8 cellular contexts compared by ENCODE assay signal in the genomic region with DNA sequence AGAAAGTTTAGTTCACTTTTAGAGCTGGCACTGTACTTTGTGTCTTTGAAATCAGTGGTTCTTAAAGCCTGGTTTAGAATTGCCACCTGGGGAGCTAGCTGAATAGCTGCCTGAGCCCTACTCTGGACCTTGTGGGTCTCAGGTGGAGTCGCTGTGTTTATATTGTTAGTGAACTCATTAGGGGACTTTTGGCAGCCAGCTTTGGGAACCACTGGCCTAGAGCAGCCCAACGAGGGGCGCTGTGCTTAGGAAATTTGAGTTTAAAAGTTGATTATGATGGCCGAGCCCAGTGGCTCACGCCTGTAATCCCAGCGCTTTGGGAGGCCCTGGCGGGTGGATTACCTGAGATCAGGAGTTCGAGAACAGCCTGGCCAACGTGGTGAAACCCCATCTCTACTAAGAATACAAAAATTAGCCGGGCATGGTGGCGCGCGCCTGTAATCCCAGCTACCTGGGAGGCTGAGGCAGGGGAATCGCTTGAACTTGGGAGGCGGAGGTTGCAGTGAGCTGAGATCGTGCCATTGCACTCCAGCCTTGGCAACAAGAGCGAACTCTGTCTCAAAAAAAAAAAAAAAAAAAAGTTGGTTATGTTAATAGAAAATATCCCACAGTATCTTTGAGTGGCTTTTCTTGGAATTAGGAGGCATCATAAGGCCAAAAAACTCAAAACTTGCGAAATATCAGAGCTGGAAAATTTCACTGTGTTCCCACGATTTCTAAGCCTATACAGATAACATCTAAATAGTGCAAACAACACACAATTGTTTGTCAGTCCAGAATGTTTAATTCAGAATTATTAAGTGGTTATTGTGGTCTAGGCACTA. TPM values are rescaled to one million over a fixed set of nuclear protein-coding genes. Genes with fewer than 3 reads are reported as not detected.
A peak's percentile ranks its signal among the peaks of the same experiment; 100 is the strongest.
DNase-seq lines count a peak whose midpoint lies in the region; ATAC-seq and TF ChIP-seq lines count a peak whose summit lies in the region.

No MANE protein-coding gene starts in this region.

- H2AFZ ChIP-seq in trophoblast cell (ENCODE audit: insufficient read depth, low read length, poor library complexity), result peak overlapping the region; percentile 85

- peaks cover 18% of the 10 kb centered on the region for H3K36me3 Mint-ChIP-seq in activated CD4-positive, alpha-beta T cell treated with anti-CD3 and anti-CD28 coated beads for 36 hours (ENCODE audit: low read depth)
- H3K36me3 Mint-ChIP-seq in WTC11, result peaks cover 2% of the 10 kb centered on the region; the same call in 1 of the 2 replicates

- peaks cover 7% of the 10 kb centered on the region for H3K79me1 ChIP-seq in trophoblast cell (ENCODE audit: low read length)

- intact Hi-C loops in activated CD4-positive, alpha-beta T cell treated with anti-CD3 and anti-CD28 coated beads for 36 hours (cut with DNase I, micrococcal nuclease), result loop anchor here (1.0 to 5.0 kb wide), 6 partner anchors 13 to 1909 kb away; partner anchors contain the start of genes BDP1 (in 2 of the 2) and BTF3 (in 1 of the 2)

- peak; percentile 35 for DNase-seq in activated CD4-positive, alpha-beta T cell treated with anti-CD3 and anti-CD28 coated beads for 36 hours
- DNase-seq in activated CD4-positive, alpha-beta T cell treated with anti-CD3 and anti-CD28 coated beads for 1 hour, result no peak
- peak; percentile 13 for DNase-seq in WTC11 (ENCODE audit: low spot score)
- DNase-seq in fibroblast of mammary gland (ENCODE audit: low read depth), result no peak
- DNase-seq in trophoblast cell, result no peak
- no peak for DNase-seq in NCI-H345 treated with DMSO at 0.1 percent for 48 hours (lab: John Stamatoyannopoulos, UW; ENCODE audit: unreplicated experiment)
- DNase-seq in cerebellum (ENCODE audit: low spot score), result no peak

- peak overlapping the region; percentile 80 for H3K4me3 Mint-ChIP-seq in activated CD4-positive, alpha-beta T cell treated with anti-CD3 and anti-CD28 coated beads for 36 hours
- H3K4me3 Mint-ChIP-seq in WTC11, result peak overlapping the region; percentile 91

- H3K4me2 ChIP-seq in trophoblast cell (ENCODE audit: low read length), result peak overlapping the region; percentile 68

- no peak overlapping the region for H2BK120ac ChIP-seq in trophoblast cell (ENCODE audit: insufficient read depth, low read length, poor library complexity)

- no peaks in the 10 kb centered on the region for H3K36me3 ChIP-seq in trophoblast cell (ENCODE audit: control insufficient read depth in 1 of 2, insufficient read depth in 2 of 2, low read length in 2 of 2)

- TF ChIP-seq CTCF in WTC11 (IDR thresholded peaks at IDR 0.05), result no peak
- TF ChIP-seq CTCF in fibroblast of mammary gland (conservative IDR thresholded peaks at IDR 0.05; ENCODE audit: control insufficient read depth, insufficient read depth, low read depth, low read length), result no peak

- peak overlapping the region; percentile 74 for H4K91ac ChIP-seq in trophoblast cell (ENCODE audit: low read depth, low read length)

- peak; percentile 2 for ATAC-seq in activated CD4-positive, alpha-beta T cell treated with anti-CD3 and anti-CD28 coated beads for 36 hours
- ATAC-seq in HG02938 (IDR thresholded peaks at IDR 0.05; ENCODE audit: unreplicated experiment) (peak; percentile 1), WTC11 (peak; percentile 8)

- WGBS in trophoblast cell (ENCODE audit: extremely low coverage, insufficient coverage, insufficient read length), result no CpG with 5 or more reads among the region's 19 CpGs

- peak overlapping the region; percentile 69 for H3K9ac ChIP-seq in trophoblast cell (ENCODE audit: low read length)

- no peak overlapping the region for H3K14ac ChIP-seq in trophoblast cell (ENCODE audit: low read length)

- no peak overlapping the region for H3K18ac ChIP-seq in trophoblast cell (ENCODE audit: low read length)

- no peaks in the 10 kb centered on the region for H3K9me3 ChIP-seq in trophoblast cell (ENCODE audit: insufficient read depth, low read depth, low read length)

- peak overlapping the region; percentile 61 for H3K27ac ChIP-seq in trophoblast cell (ENCODE audit: low read depth, low read length)

- H3K79me2 ChIP-seq in trophoblast cell (ENCODE audit: control insufficient read depth, insufficient read depth, low read length, poor library complexity), result peaks cover 5% of the 10 kb centered on the region

- no peaks in the 10 kb centered on the region for H3K27me3 ChIP-seq in trophoblast cell (ENCODE audit: insufficient read depth, low read length)

- CTCF ChIA-PET in activated CD4-positive, alpha-beta T cell treated with anti-CD3 and anti-CD28 coated beads for 36 hours (lab: Charles Lee), result interaction anchor here (0.6 to 2.7 kb wide), 4 partner anchors 13 to 112 kb away, joined by 3 to 15 read pairs (median 3); no protein-coding TSS in a partner anchor
- CTCF ChIA-PET in WTC11 (lab: Charles Lee), result interaction anchor here (1.4 to 2.6 kb wide), 3 partner anchors 13 to 112 kb away, joined by 5 to 27 read pairs (median 7); no protein-coding TSS in a partner anchor

- no peak overlapping the region for H3K23ac ChIP-seq in trophoblast cell (ENCODE audit: low read length)

- H2BK12ac ChIP-seq in trophoblast cell (ENCODE audit: low read length), result no peak overlapping the region

- no peaks in the 10 kb centered on the region for H3K9me3 Mint-ChIP-seq in activated CD4-positive, alpha-beta T cell treated with anti-CD3 and anti-CD28 coated beads for 36 hours (ENCODE audit: low read depth)
- peaks cover 4% of the 10 kb centered on the region for H3K9me3 Mint-ChIP-seq in WTC11

- POLR2A ChIA-PET in activated CD4-positive, alpha-beta T cell treated with anti-CD3 and anti-CD28 coated beads for 36 hours (lab: Charles Lee), result interaction anchor here (0.6 to 2.7 kb wide), 3 partner anchors 13 to 732 kb away, joined by 3 to 19 read pairs (median 6); partner anchors contain the start of genes MRPS27 and PTCD2
- POLR2A ChIA-PET in WTC11 (lab: Charles Lee), result interaction anchor here (1.0 kb wide), 2 partner anchors 13 kb away, joined by 3 read pairs; no protein-coding TSS in a partner anchor

- no peaks in the 10 kb centered on the region for H3K27me3 Mint-ChIP-seq in activated CD4-positive, alpha-beta T cell treated with anti-CD3 and anti-CD28 coated beads for 36 hours
- H3K27me3 Mint-ChIP-seq in WTC11 (ENCODE audit: low read depth), result no peaks in the 10 kb centered on the region

- peak overlapping the region; percentile 61 for H3K4ac ChIP-seq in trophoblast cell (ENCODE audit: low read depth, low read length)

- H3K4me3 ChIP-seq in fibroblast of mammary gland (ENCODE audit: control insufficient read depth, low read depth, low read length) (peak overlapping the region; percentile 72), trophoblast cell (ENCODE audit: low read depth, low read length) (peak overlapping the region; percentile 84)

- H3K4me1 Mint-ChIP-seq in activated CD4-positive, alpha-beta T cell treated with anti-CD3 and anti-CD28 coated beads for 36 hours, result peaks cover 36% of the 10 kb centered on the region
- H3K4me1 Mint-ChIP-seq in WTC11, result peaks cover 14% of the 10 kb centered on the region

- H2AK5ac ChIP-seq in trophoblast cell (ENCODE audit: low read length), result no peak overlapping the region

- H3K4me1 ChIP-seq in trophoblast cell (ENCODE audit: control insufficient read depth in 1 of 2, insufficient read depth in 2 of 2, low read length in 2 of 2), result peaks cover 2 to 3% of the 10 kb centered on the region in 2 experiments

- peak overlapping the region; percentile 96 for H3K27ac Mint-ChIP-seq in activated CD4-positive, alpha-beta T cell treated with anti-CD3 and anti-CD28 coated beads for 36 hours
- peak overlapping the region; percentile 95; the same call in 1 of the 2 replicates for H3K27ac Mint-ChIP-seq in WTC11

- H2BK5ac ChIP-seq in trophoblast cell (ENCODE audit: low read depth, low read length, poor library complexity), result no peak overlapping the region

- H4K8ac ChIP-seq in trophoblast cell (ENCODE audit: low read depth, low read length), result peak overlapping the region; percentile 92

- peak overlapping the region; percentile 26 for H4K12ac ChIP-seq in trophoblast cell (ENCODE audit: low read depth, low read length)

TF ChIP-seq in WTC11, 78 proteins besides CTCF, POLR2A, EP300 and RAD21 (continues in another document):
- TF ChIP-seq E2F5 (CRISPR knock-in tag; IDR thresholded peaks at IDR 0.05) (no peak), ZMAT4 (CRISPR knock-in tag; IDR thresholded peaks at IDR 0.05) (no peak), TEAD4 (CRISPR knock-in tag; IDR thresholded peaks at IDR 0.05) (no peak)

RNA-seq across cellular contexts. Expression of gene MCCC2, which starts 0.8 kb away (rescaled TPM):
- total RNA-seq in activated CD4-positive, alpha-beta T cell treated with anti-CD3 and anti-CD28 coated beads for 36 hours, result 10 to 100 TPM; 52.2 to 56.4 TPM
- total RNA-seq in WTC11 (2021), result 65.0 to 65.9 TPM (median 65.4 TPM) in 3 replicates
- polyA plus RNA-seq in trophoblast cell (2013), result 24.0 and 24.3 TPM in 2 replicates
- total RNA-seq in cerebellum, result 25.0 TPM

Comparison
In these comparisons a context has a peak if more than half of its experiments do, and no peak if none do; other contexts are left out.
1. DNase-seq: peak in activated CD4-positive, alpha-beta T cell treated with anti-CD3 and anti-CD28 coated beads for 36 hours (single experiment) and WTC11 (single experiment); none in activated CD4-positive, alpha-beta T cell treated with anti-CD3 and anti-CD28 coated beads for 1 hour (single experiment), fibroblast of mammary gland (single experiment), trophoblast cell (0 of 2), NCI-H345 treated with DMSO at 0.1 percent for 48 hours (single experiment) and cerebellum (single experiment).
2. Peak in every context shown above with its lines, with median percentiles within 50 percentile points of each other: ATAC-seq.